Comparison of ENCODE assay signal across 22 cellular contexts in genomic region chr9:94607340-94607695, GRCh38. TPM values are rescaled to one million over a fixed set of nuclear protein-coding genes. Genes with fewer than 3 reads are reported as not detected.
"Had no signal": no experiment of that assay in that cellular context is flagged by ENCODE, and none has a peak within 500 bp of the region (broad histone marks: within the 10 kb centered on the region; RNA-seq: fewer than 3 reads in every experiment).

No MANE protein-coding gene starts in this region.

- H3K4me3 Mint-ChIP-seq: activated CD4-positive, alpha-beta memory T cell treated with anti-CD3 and anti-CD28 coated beads for 36 hours; activated CD4-positive, alpha-beta T cell treated with anti-CD3 and anti-CD28 coated beads for 36 hours; activated T-cell treated with anti-CD3 and anti-CD28 coated beads, Interleukin-2, amount 50 U/mL, for 4 hours; natural killer cell; T-helper 1 cell treated with Interleukin-12 subunit alpha and Interleukin-12 subunit beta and Interleukin-4 antibody, amounts not matched to agents 30 μg/mL and 1 μg/mL, for 36 hours had no signal

- H3K36me3 Mint-ChIP-seq: activated CD4-positive, alpha-beta memory T cell treated with anti-CD3 and anti-CD28 coated beads for 36 hours; activated naive CD4-positive, alpha-beta T cell treated with anti-CD3 and anti-CD28 coated beads, Interleukin-2, amount 50 U/mL, for 72 hours had no signal

- H3K27ac ChIP-seq: coronary artery, gastrocnemius medialis, heart left ventricle, right atrium auricular region, suprapubic skin, upper lobe of left lung had no signal

- H3K4me1 ChIP-seq: right atrium auricular region had no signal

- H3K36me3 ChIP-seq: gastrocnemius medialis, heart left ventricle, right atrium auricular region, suprapubic skin had no signal

- H3K9me3 Mint-ChIP-seq: activated CD4-positive, alpha-beta memory T cell treated with anti-CD3 and anti-CD28 coated beads for 36 hours; activated naive CD4-positive, alpha-beta T cell treated with anti-CD3 and anti-CD28 coated beads, Interleukin-2, amount 50 U/mL, for 72 hours; activated T-cell treated with anti-CD3 and anti-CD28 coated beads, Interleukin-2, amount 50 U/mL, for 4 hours; natural killer cell; T-helper 1 cell treated with Interleukin-12 subunit alpha and Interleukin-12 subunit beta and Interleukin-4 antibody, amounts not matched to agents 30 μg/mL and 1 μg/mL, for 36 hours had no signal

- H3K4me3 ChIP-seq: coronary artery, gastrocnemius medialis, heart left ventricle, lung, right atrium auricular region, smooth muscle cell, suprapubic skin, upper lobe of left lung had no signal

- H3K27ac Mint-ChIP-seq: activated CD4-positive, alpha-beta memory T cell treated with anti-CD3 and anti-CD28 coated beads for 36 hours; activated CD4-positive, alpha-beta T cell treated with anti-CD3 and anti-CD28 coated beads for 36 hours; activated naive CD4-positive, alpha-beta T cell treated with anti-CD3 and anti-CD28 coated beads, Interleukin-2, amount 50 U/mL, for 72 hours; natural killer cell; T-helper 1 cell treated with Interleukin-12 subunit alpha and Interleukin-12 subunit beta and Interleukin-4 antibody, amounts not matched to agents 30 μg/mL and 1 μg/mL, for 36 hours had no signal

- DNase-seq: activated CD4-positive, alpha-beta memory T cell treated with anti-CD3 and anti-CD28 coated beads for 36 hours; activated CD4-positive, alpha-beta T cell treated with anti-CD3 and anti-CD28 coated beads for 36 hours; activated gamma-delta T cell; activated T-cell treated with anti-CD3 and anti-CD28 coated beads, Interleukin-2, amount 50 U/mL, for 4 hours; central memory CD4-positive, alpha-beta T cell; effector CD4-positive, alpha-beta T cell; gastrocnemius medialis; heart left ventricle; left cardiac atrium; natural killer cell; occipital lobe; stimulated activated naive CD8-positive, alpha-beta T cell treated with anti-CD3 and anti-CD28 coated beads, Interleukin-15, Interleukin-2, amounts not matched to agents 100 U/mL and 50 U/mL, for 24 hours; upper lobe of left lung had no signal

- H3K9me3 ChIP-seq: gastrocnemius medialis, heart left ventricle, right atrium auricular region, suprapubic skin, upper lobe of left lung had no signal

- ATAC-seq: activated CD4-positive, alpha-beta T cell treated with anti-CD3 and anti-CD28 coated beads for 36 hours; activated naive CD4-positive, alpha-beta T cell treated with anti-CD3 and anti-CD28 coated beads, Interleukin-2, amount 50 U/mL, for 72 hours; activated T-cell treated with anti-CD3 and anti-CD28 coated beads, Interleukin-2, amount 50 U/mL, for 4 hours; gastrocnemius medialis; heart left ventricle; left cardiac atrium; natural killer cell; stimulated activated naive CD8-positive, alpha-beta T cell treated with anti-CD3 and anti-CD28 coated beads, Interleukin-15, Interleukin-2, amounts not matched to agents 100 U/mL and 50 U/mL, for 24 hours had no signal

- H3K27me3 ChIP-seq: gastrocnemius medialis, right atrium auricular region, upper lobe of left lung had no signal

RNA-seq across cellular contexts. Expression of gene FBP2, which starts 13.7 kb away (rescaled TPM):
- total RNA-seq: activated CD4-positive, alpha-beta memory T cell treated with anti-CD3 and anti-CD28 coated beads for 36 hours; activated CD4-positive, alpha-beta T cell treated with anti-CD3 and anti-CD28 coated beads for 36 hours; activated naive CD4-positive, alpha-beta T cell treated with anti-CD3 and anti-CD28 coated beads, Interleukin-2, amount 50 U/mL, for 72 hours; activated T-cell treated with anti-CD3 and anti-CD28 coated beads, Interleukin-2, amount 50 U/mL, for 4 hours; fibroblast of lung; heart left ventricle; natural killer cell; occipital lobe; posterior vena cava; right atrium auricular region; smooth muscle cell; suprapubic skin had no signal

RNA-seq across cellular contexts. Expression of gene FBP1, which starts 32.0 kb away (rescaled TPM):
- total RNA-seq: fibroblast of lung, occipital lobe had no signal

RNA-seq across cellular contexts. Expression of gene PCAT7, which starts 52.4 kb away (rescaled TPM):
- total RNA-seq: activated CD4-positive, alpha-beta memory T cell treated with anti-CD3 and anti-CD28 coated beads for 36 hours; activated CD4-positive, alpha-beta T cell treated with anti-CD3 and anti-CD28 coated beads for 36 hours; activated naive CD4-positive, alpha-beta T cell treated with anti-CD3 and anti-CD28 coated beads, Interleukin-2, amount 50 U/mL, for 72 hours; activated T-cell treated with anti-CD3 and anti-CD28 coated beads, Interleukin-2, amount 50 U/mL, for 4 hours; gastrocnemius medialis; heart left ventricle; left cardiac atrium; natural killer cell; occipital lobe; posterior vena cava; right atrium auricular region had no signal
